ENCODE assay signal across 26 cellular contexts in genomic region chr1:186497651-186498050, GRCh38. TPM values are rescaled to one million over a fixed set of nuclear protein-coding genes. Genes with fewer than 3 reads are reported as not detected.
A peak's percentile ranks its signal among the peaks of the same experiment; 100 is the strongest.
DNase-seq lines count a peak whose midpoint lies in the region; ATAC-seq and TF ChIP-seq lines count a peak whose summit lies in the region.
"Had no signal": no experiment of that assay in that cellular context is flagged by ENCODE, and none has a peak within 500 bp of the region (broad histone marks: within the 10 kb centered on the region; RNA-seq: fewer than 3 reads in every experiment).

No MANE protein-coding gene starts in this region.

- CTCF ChIA-PET in Calu3 (lab: Charles Lee), result interaction anchor here (1.0 kb wide), 1 partner anchor 63 kb away, joined by 3 read pairs; no protein-coding TSS in a partner anchor

- H3K27ac Mint-ChIP-seq in Calu3 (ENCODE audit: unreplicated experiment), result peak overlapping the region; percentile 92
- H3K27ac Mint-ChIP-seq: activated CD8-positive, alpha-beta T cell treated with anti-CD3 and anti-CD28 coated beads, Interleukin-2, amount 10 ng/mL, durations not matched to agents 7 days and 5 days; brain; effector memory CD8-positive, alpha-beta T cell; H9; neural progenitor cell; progenitor cell of endocrine pancreas had no signal

- no peak overlapping the region for H2AFZ ChIP-seq in MM.1S (ENCODE audit: low read length)
- H2AFZ ChIP-seq: neural progenitor cell had no signal

- H3K36me3 ChIP-seq in MM.1S (replicated peaks; ENCODE audit: insufficient read depth, low read length), result no peaks in the 10 kb centered on the region
- H3K36me3 ChIP-seq: BLaER1 treated with 17β-estradiol and CSF1 and Interleukin-3, amounts not matched to agents 10 nM and 100 nM; esophagus squamous epithelium; neural progenitor cell; upper lobe of right lung had no signal

- H3K9ac ChIP-seq in MM.1S (ENCODE audit: low read length), result no peak overlapping the region
- H3K9ac ChIP-seq: BLaER1 treated with 17β-estradiol and CSF1 and Interleukin-3, amounts not matched to agents 10 nM and 100 nM; neural progenitor cell had no signal

- H3K4me3 Mint-ChIP-seq in Calu3 (ENCODE audit: low read depth, unreplicated experiment), result no peak overlapping the region
- H3K4me3 Mint-ChIP-seq: activated CD8-positive, alpha-beta T cell treated with anti-CD3 and anti-CD28 coated beads, Interleukin-2, amount 10 ng/mL, durations not matched to agents 7 days and 5 days; brain; effector memory CD8-positive, alpha-beta T cell; H9; neural progenitor cell had no signal

- BruUV-seq in Calu3 (replicated peaks; lab: Mats Ljungman, UMichigan), result no TSS peak

- no peak for TF ChIP-seq CTCF in Calu3 (IDR thresholded peaks at IDR 0.05; ENCODE audit: unreplicated experiment)
- no peak for TF ChIP-seq CTCF in MM.1S (IDR thresholded peaks at IDR 0.05; ENCODE audit: low read length)

- no peaks in the 10 kb centered on the region for H3K9me3 ChIP-seq in MM.1S (replicated peaks; ENCODE audit: insufficient read depth, low read length)
- H3K9me3 ChIP-seq: BLaER1 treated with 17β-estradiol and CSF1 and Interleukin-3, amounts not matched to agents 10 nM and 100 nM; esophagus squamous epithelium; upper lobe of right lung had no signal

- H4K20me1 ChIP-seq in MM.1S (ENCODE audit: insufficient read depth, low read length), result no peaks in the 10 kb centered on the region
- H4K20me1 ChIP-seq: BLaER1 treated with 17β-estradiol and CSF1 and Interleukin-3, amounts not matched to agents 10 nM and 100 nM had no signal

- DNase-seq in Calu3 (no peak), MM.1S (peak; percentile 34), NCI-H774 (lab: John Stamatoyannopoulos, UW) (no peak), ecto neural progenitor cell (ENCODE audit: low spot score) (no peak)
- DNase-seq: activated CD8-positive, alpha-beta T cell treated with anti-CD3 and anti-CD28 coated beads, Interleukin-2, amount 10 ng/mL, durations not matched to agents 7 days and 5 days; activated T-cell treated with anti-CD3 and anti-CD28 coated beads, Interleukin-2, amount 50 U/mL, for 1 hour; effector memory CD8-positive, alpha-beta T cell; esophagus squamous epithelium; H9; kidney; NCI-H1694; SW 1271; upper lobe of right lung had no signal

- no peaks in the 10 kb centered on the region for H3K27me3 Mint-ChIP-seq in Calu3 (ENCODE audit: unreplicated experiment)
- H3K27me3 Mint-ChIP-seq: brain; effector memory CD8-positive, alpha-beta T cell; progenitor cell of endocrine pancreas had no signal

- peaks cover 21% of the 10 kb centered on the region for H3K36me3 Mint-ChIP-seq in Calu3 (ENCODE audit: insufficient read depth, unreplicated experiment)
- H3K36me3 Mint-ChIP-seq: brain, neural progenitor cell had no signal

- H3F3A ChIP-seq in MM.1S (ENCODE audit: insufficient read depth, low read length), result no peaks in the 10 kb centered on the region

- H3K4me1 ChIP-seq in MM.1S (ENCODE audit: low read length), result peaks cover 7% of the 10 kb centered on the region
- H3K4me1 ChIP-seq: BLaER1 treated with 17β-estradiol and CSF1 and Interleukin-3, amounts not matched to agents 10 nM and 100 nM; upper lobe of right lung had no signal

- no peak overlapping the region for H3K4me2 ChIP-seq in MM.1S (ENCODE audit: low read depth, low read length)
- H3K4me2 ChIP-seq: BLaER1 treated with 17β-estradiol and CSF1 and Interleukin-3, amounts not matched to agents 10 nM and 100 nM; neural progenitor cell had no signal

- no peak overlapping the region for H3K27ac ChIP-seq in MM.1S (ENCODE audit: low read length)
- H3K27ac ChIP-seq: BLaER1 treated with 17β-estradiol and CSF1 and Interleukin-3, amounts not matched to agents 10 nM and 100 nM; esophagus squamous epithelium; neural progenitor cell; upper lobe of right lung had no signal

- H3K4me1 Mint-ChIP-seq in Calu3 (ENCODE audit: low read depth, unreplicated experiment), result peaks cover 91% of the 10 kb centered on the region
- H3K4me1 Mint-ChIP-seq: brain, neural progenitor cell had no signal

- H3K4me3 ChIP-seq in MM.1S (ENCODE audit: low read length), result no peak overlapping the region
- H3K4me3 ChIP-seq: BLaER1 treated with 17β-estradiol and CSF1 and Interleukin-3, amounts not matched to agents 10 nM and 100 nM; esophagus squamous epithelium; K562; lung; neural progenitor cell; upper lobe of right lung had no signal

- intact Hi-C loops in Calu3 (cut with micrococcal nuclease; ENCODE audit: unreplicated experiment), result loop anchor here (2.0 kb wide), 1 partner anchor 15 kb away; no protein-coding TSS in a partner anchor

- ATAC-seq in GM18907 (IDR thresholded peaks at IDR 0.05; ENCODE audit: unreplicated experiment) (peak; percentile 57), HG02938 (IDR thresholded peaks at IDR 0.05; ENCODE audit: unreplicated experiment) (peak; percentile 44), HG03097 (IDR thresholded peaks at IDR 0.05; ENCODE audit: low FRiP score, unreplicated experiment) (no peak), HG03045 (IDR thresholded peaks at IDR 0.05; ENCODE audit: unreplicated experiment) (no peak)
- ATAC-seq: activated CD4-positive, CD25-positive, alpha-beta regulatory T cell treated with anti-CD3 and anti-CD28 coated beads, Interleukin-2, amount 50 U/mL, for 24 hours; activated CD8-positive, alpha-beta T cell treated with anti-CD3 and anti-CD28 coated beads, Interleukin-2, amount 10 ng/mL, durations not matched to agents 7 days and 5 days; effector memory CD8-positive, alpha-beta T cell; K562 had no signal

- H3K9me2 ChIP-seq in MM.1S (replicated peaks; ENCODE audit: insufficient read depth, low read length), result no peaks in the 10 kb centered on the region

- no peaks in the 10 kb centered on the region for H3K9me3 Mint-ChIP-seq in Calu3 (ENCODE audit: low read depth, unreplicated experiment)
- H3K9me3 Mint-ChIP-seq: effector memory CD8-positive, alpha-beta T cell; neural progenitor cell had no signal

- H3K27me3 ChIP-seq in MM.1S (replicated peaks; ENCODE audit: insufficient read depth, low read length), result no peaks in the 10 kb centered on the region
- H3K27me3 ChIP-seq: BLaER1 treated with 17β-estradiol and CSF1 and Interleukin-3, amounts not matched to agents 10 nM and 100 nM; esophagus squamous epithelium; neural progenitor cell; upper lobe of right lung had no signal

- H3K79me2 ChIP-seq in MM.1S (ENCODE audit: low read length), result no peaks in the 10 kb centered on the region

RNA-seq across cellular contexts. Expression of gene PDC, which starts 36.7 kb away (rescaled TPM):
- not detected in 2 replicates for total RNA-seq in Calu3 (2022)
- total RNA-seq: activated CD8-positive, alpha-beta T cell treated with anti-CD3 and anti-CD28 coated beads, Interleukin-2, amount 10 ng/mL, durations not matched to agents 7 days and 5 days; chondrocyte; esophagus squamous epithelium; H9; K562; kidney; lung; progenitor cell of endocrine pancreas; subcutaneous adipose tissue; upper lobe of right lung had no signal

Comparison
In these comparisons a context has a peak if more than half of its experiments do, and no peak if none do; other contexts are left out.
1. ATAC-seq: peak in GM18907 (single experiment) and HG02938 (single experiment); none in HG03097 (single experiment) and HG03045 (single experiment).